Comparison of ENCODE assay signal across 1 cellular context in the genomic region with DNA sequence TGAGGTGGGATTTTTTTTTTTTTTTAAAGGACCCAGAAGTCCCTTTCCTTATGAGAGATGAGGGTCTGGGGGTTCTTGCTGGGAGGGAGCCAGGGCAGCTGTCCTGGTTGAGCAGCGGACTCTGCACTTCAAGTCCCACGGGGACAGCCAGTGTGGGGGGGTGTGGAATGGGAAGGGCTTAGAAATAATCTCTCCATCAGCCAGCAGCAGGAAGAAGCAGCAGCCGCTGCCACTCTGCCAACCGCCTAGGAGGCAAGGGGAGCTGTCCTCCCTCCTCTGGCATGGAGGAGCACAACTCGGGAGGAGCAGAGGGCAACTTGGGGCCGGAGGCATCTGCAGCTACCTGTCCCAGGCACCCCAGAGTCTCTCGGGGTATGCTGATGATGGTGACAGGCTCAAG.
TF ChIP-seq lines count a peak whose summit lies in the region.

A gene with protein sequence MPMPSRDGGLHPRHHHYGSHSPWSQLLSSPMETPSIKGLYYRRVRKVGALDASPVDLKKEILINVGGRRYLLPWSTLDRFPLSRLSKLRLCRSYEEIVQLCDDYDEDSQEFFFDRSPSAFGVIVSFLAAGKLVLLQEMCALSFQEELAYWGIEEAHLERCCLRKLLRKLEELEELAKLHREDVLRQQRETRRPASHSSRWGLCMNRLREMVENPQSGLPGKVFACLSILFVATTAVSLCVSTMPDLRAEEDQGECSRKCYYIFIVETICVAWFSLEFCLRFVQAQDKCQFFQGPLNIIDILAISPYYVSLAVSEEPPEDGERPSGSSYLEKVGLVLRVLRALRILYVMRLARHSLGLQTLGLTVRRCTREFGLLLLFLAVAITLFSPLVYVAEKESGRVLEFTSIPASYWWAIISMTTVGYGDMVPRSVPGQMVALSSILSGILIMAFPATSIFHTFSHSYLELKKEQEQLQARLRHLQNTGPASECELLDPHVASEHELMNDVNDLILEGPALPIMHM (minus strand): TSS at position 103 of the 400 bp plus-strand sequence. CDS start 2,527 bp downstream, outside the sequence.

TF ChIP-seq in SK-N-SH, 30 proteins besides CTCF, POLR2A, EP300 and RAD21:
- no peak for TF ChIP-seq ELF1 (IDR thresholded peaks at IDR 0.05)
- TF ChIP-seq MEF2A (IDR thresholded peaks at IDR 0.05; ENCODE audit: borderline replicate concordance, low read depth) = no peak
- peak; percentile 68 for TF ChIP-seq GATA2 (CRISPR knock-in tag; IDR thresholded peaks at IDR 0.05)
- TF ChIP-seq, protein P1, sequence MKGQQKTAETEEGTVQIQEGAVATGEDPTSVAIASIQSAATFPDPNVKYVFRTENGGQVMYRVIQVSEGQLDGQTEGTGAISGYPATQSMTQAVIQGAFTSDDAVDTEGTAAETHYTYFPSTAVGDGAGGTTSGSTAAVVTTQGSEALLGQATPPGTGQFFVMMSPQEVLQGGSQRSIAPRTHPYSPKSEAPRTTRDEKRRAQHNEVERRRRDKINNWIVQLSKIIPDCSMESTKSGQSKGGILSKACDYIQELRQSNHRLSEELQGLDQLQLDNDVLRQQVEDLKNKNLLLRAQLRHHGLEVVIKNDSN (IDR thresholded peaks at IDR 0.05; ENCODE audit: borderline replicate concordance, low read depth) = no peak
- no peak for TF ChIP-seq PBX3 (IDR thresholded peaks at IDR 0.05)
TF ChIP-seq in SK-N-SH: peak in this region for 1.
